ENCODE assay signal across 8 cellular contexts in the genomic region with DNA sequence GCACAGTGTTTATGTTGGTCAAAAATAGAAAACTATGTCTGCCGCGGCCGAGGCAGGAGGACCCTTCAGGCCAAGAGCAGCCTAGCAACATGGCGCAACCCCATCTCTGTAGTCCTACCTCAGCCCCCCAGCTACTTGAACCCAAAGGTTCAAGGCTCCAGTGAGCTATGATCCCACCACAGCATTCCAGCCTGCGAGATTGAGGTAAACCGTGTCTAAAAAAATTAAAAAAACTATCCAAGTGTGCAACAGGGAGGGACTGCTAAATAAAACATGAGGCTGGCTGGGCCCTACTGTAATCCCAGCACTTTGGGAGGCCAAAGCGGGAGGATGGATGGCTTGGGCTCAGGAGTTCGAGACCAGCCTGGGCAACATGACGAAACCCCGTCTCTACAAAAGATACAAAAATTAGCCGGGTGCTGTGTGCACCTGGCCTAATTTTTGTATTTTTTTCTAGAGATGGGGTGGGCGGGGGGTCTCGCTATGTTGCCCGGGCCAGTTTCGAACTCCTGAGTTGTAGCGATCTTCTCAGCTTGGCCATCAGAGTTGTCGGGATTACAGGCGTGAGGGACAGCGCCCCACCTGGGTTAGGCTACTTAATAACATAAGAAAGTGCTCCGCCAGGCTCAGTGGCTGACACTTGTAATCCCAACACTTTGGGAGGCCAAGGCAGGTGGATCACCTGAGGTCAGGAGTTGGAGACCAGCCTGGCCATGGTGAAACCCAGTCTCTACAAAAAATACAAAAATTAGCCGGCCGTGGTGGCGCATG.
A peak's percentile ranks its signal among the peaks of the same experiment; 100 is the strongest.
DNase-seq lines count a peak whose midpoint lies in the region; ATAC-seq and TF ChIP-seq lines count a peak whose summit lies in the region.
"Not testable (repeated sequence)": the region's sequence is repeated elsewhere in the genome, so short reads cannot be mapped to it uniquely, and the experiment has no call there.

No MANE protein-coding gene starts in this region.

- H3K9me3 Mint-ChIP-seq in activated naive CD4-positive, alpha-beta T cell treated with anti-CD3 and anti-CD28 coated beads, Interleukin-2, amount 50 U/mL, for 72 hours; stimulated activated effector memory CD8-positive, alpha-beta T cell treated with anti-CD3 and anti-CD28 coated beads, Interleukin-12 subunit alpha, Interleukin-12 subunit beta, amount 100 ng/mL, for 72 hours: not testable (repeated sequence)

- H3K36me3 ChIP-seq in A673 (ENCODE audit: insufficient read depth, low read length, poor library complexity, severe bottlenecking); GM23248 (ENCODE audit: low read depth); left ventricle myocardium inferior: not testable (repeated sequence)

- peak overlapping the region; percentile 92 for H3K4me3 Mint-ChIP-seq in stimulated activated effector memory CD8-positive, alpha-beta T cell treated with anti-CD3 and anti-CD28 coated beads, Interleukin-12 subunit alpha, Interleukin-12 subunit beta, amount 100 ng/mL, for 72 hours

- H3K4me2 ChIP-seq in GM23248 (ENCODE audit: unreplicated experiment) = peak overlapping the region; percentile 91

- peak overlapping the region; percentile 49 for H3K4me3 ChIP-seq in A673 (ENCODE audit: low read depth, low read length, poor library complexity, severe bottlenecking)
- H3K4me3 ChIP-seq in GM23248 = peak overlapping the region; percentile 86
- peak overlapping the region; percentile 21 to 88 (median 63) for H3K4me3 ChIP-seq in dorsolateral prefrontal cortex
- peak overlapping the region; percentile 70 for H3K4me3 ChIP-seq in left ventricle myocardium inferior

- intact Hi-C loops in A673 (cut with micrococcal nuclease; ENCODE audit: unreplicated experiment); left ventricle myocardium inferior (cut with micrococcal nuclease): not testable (repeated sequence)
- intact Hi-C loops in dorsolateral prefrontal cortex (cut with DNase I) = loop anchor here in 1 of 2 donors (2.0 to 5.0 kb wide), 2 partner anchors 311 to 427 kb away; a partner anchor contains a TSS

- POLR2A ChIA-PET in A673 (lab: Charles Lee; ENCODE audit: low non-redundant PET) = not testable (repeated sequence)

- 71 to 72% methylated on average over 20 to 23 of the region's 23 CpGs for WGBS in GM23248 (ENCODE audit: low coverage in 1 of 2, low lambda C conversion rate in 2 of 2, missing lambda C conversion rate in 2 of 2), 2 experiments

- peak overlapping the region; percentile 78 for H2AFZ ChIP-seq in GM23248

- not testable (repeated sequence) for H3K36me3 Mint-ChIP-seq in activated naive CD4-positive, alpha-beta T cell treated with anti-CD3 and anti-CD28 coated beads, Interleukin-2, amount 50 U/mL, for 72 hours; stimulated activated effector memory CD8-positive, alpha-beta T cell treated with anti-CD3 and anti-CD28 coated beads, Interleukin-12 subunit alpha, Interleukin-12 subunit beta, amount 100 ng/mL, for 72 hours

- H3K9me3 ChIP-seq in A673 (ENCODE audit: low read depth, low read length, poor library complexity, severe bottlenecking); GM23248 (ENCODE audit: low read depth); left ventricle myocardium inferior (replicated peaks): not testable (repeated sequence)

- H3K4me1 ChIP-seq in A673 (ENCODE audit: insufficient read depth, low read length, poor library complexity, severe bottlenecking); GM23248 (ENCODE audit: insufficient read depth); left ventricle myocardium inferior: not testable (repeated sequence)

- not testable (repeated sequence) for BruUV-seq in A673 (replicated peaks; lab: Mats Ljungman, UMichigan)

- H3F3A ChIP-seq in GM23248 (ENCODE audit: insufficient read depth) = not testable (repeated sequence)

- not testable (repeated sequence) for H3K27me3 ChIP-seq in A673 (replicated peaks; ENCODE audit: insufficient read depth, low read depth, low read length, poor library complexity); GM23248 (replicated peaks; ENCODE audit: insufficient read depth); dorsolateral prefrontal cortex; left ventricle myocardium inferior (ENCODE audit: low read depth)

- not testable (repeated sequence) for ATAC-seq in activated naive CD4-positive, alpha-beta T cell treated with anti-CD3 and anti-CD28 coated beads, Interleukin-2, amount 50 U/mL, for 72 hours; stimulated activated effector memory CD8-positive, alpha-beta T cell treated with anti-CD3 and anti-CD28 coated beads, Interleukin-12 subunit alpha, Interleukin-12 subunit beta, amount 100 ng/mL, for 72 hours

- H3K4me1 Mint-ChIP-seq in stimulated activated effector memory CD8-positive, alpha-beta T cell treated with anti-CD3 and anti-CD28 coated beads, Interleukin-12 subunit alpha, Interleukin-12 subunit beta, amount 100 ng/mL, for 72 hours = not testable (repeated sequence)

- H3K79me2 ChIP-seq in GM23248 (ENCODE audit: insufficient read depth) = not testable (repeated sequence)

- not testable (repeated sequence) for TF ChIP-seq CTCF in A673 (conservative IDR thresholded peaks at IDR 0.05; ENCODE audit: low read depth, low read length); dorsolateral prefrontal cortex (IDR thresholded peaks at IDR 0.05 in 54 of 56, conservative IDR thresholded peaks at IDR 0.05 in 2 of 56; ENCODE audit: low read depth in 1 of 56, partially characterized antibody in 56 of 56); left ventricle myocardium inferior (IDR thresholded peaks at IDR 0.05; ENCODE audit: borderline replicate concordance)

- H4K20me1 ChIP-seq in GM23248 (ENCODE audit: insufficient read depth) = not testable (repeated sequence)

- in situ Hi-C loops in GM23248 (cut with MboI) = not testable (repeated sequence)

- H3K27ac ChIP-seq in A673 (ENCODE audit: low read depth, low read length, poor library complexity, severe bottlenecking) = peak overlapping the region; percentile 86
- H3K27ac ChIP-seq in GM23248 = peak overlapping the region; percentile 99
- peak overlapping the region; percentile 43 to 97 (median 93) for H3K27ac ChIP-seq in dorsolateral prefrontal cortex
- H3K27ac ChIP-seq in left ventricle myocardium inferior (replicated peaks) = peak overlapping the region; percentile 95

- H3K9me2 ChIP-seq in GM23248 (ENCODE audit: insufficient read depth) = not testable (repeated sequence)

- CTCF ChIA-PET in A673 (lab: Charles Lee) = not testable (repeated sequence)

- peak overlapping the region; percentile 93 to 98 for H3K27ac Mint-ChIP-seq in activated naive CD4-positive, alpha-beta T cell treated with anti-CD3 and anti-CD28 coated beads, Interleukin-2, amount 50 U/mL, for 72 hours
- H3K27ac Mint-ChIP-seq in stimulated activated effector memory CD8-positive, alpha-beta T cell treated with anti-CD3 and anti-CD28 coated beads, Interleukin-12 subunit alpha, Interleukin-12 subunit beta, amount 100 ng/mL, for 72 hours = peak overlapping the region; percentile 99

- H3K9ac ChIP-seq in GM23248 = peak overlapping the region; percentile 99

- DNase-seq in A673 (ENCODE audit: low spot score); activated naive CD4-positive, alpha-beta T cell treated with anti-CD3 and anti-CD28 coated beads, Interleukin-2, amount 50 U/mL, for 72 hours (ENCODE audit: low spot score in 2 of 2); dorsolateral prefrontal cortex; left ventricle myocardium inferior; stimulated activated effector memory CD8-positive, alpha-beta T cell treated with anti-CD3 and anti-CD28 coated beads, Interleukin-12 subunit alpha, Interleukin-12 subunit beta, amount 100 ng/mL, for 72 hours (ENCODE audit: low spot score in 2 of 2): not testable (repeated sequence)
- DNase-seq in GM23248 (peak; percentile 21), RPMI7951 (ENCODE audit: low read depth) (peak; percentile 13), myocyte (ENCODE audit: low read depth) (peak; percentile 30)
